ENCODE assay signal across 8 cellular contexts in the genomic region with DNA sequence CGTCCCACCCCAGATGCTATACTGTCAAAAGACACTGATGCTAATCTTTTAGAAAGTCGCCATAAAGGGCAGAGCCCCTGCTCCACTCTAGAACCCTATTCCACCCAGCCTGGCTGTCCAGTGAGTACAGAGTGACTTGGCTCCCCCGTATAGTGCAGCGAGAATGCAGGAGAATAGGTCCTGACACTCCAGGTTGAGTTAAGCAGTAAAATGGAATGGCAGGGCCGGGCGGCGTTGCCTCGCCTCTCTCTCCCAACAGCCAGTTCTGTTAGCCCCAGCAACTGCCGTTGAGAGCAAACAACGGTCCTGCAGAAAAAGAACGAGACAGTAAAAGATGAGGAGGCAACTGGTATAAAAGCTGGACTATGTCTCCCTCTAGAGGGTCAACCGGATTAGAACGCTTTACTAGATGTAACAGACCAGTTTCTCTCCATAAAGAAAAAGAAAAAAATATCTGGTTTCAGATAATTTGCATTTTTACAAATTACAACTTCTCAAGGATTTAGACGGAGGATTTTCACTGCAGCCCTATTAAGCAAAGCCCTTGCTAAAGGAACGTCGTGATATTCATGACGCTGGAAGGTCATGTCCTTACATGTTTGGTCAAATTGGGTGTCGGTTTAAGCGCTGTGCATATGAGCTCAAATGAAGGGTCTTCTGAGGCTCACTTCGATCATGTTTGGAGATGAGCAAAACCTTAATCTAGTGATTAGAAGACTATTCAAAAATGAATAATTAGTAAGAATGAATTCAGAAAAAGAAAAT.
DNase-seq lines count a peak whose midpoint lies in the region; ATAC-seq and TF ChIP-seq lines count a peak whose summit lies in the region.

No MANE protein-coding gene starts in this region.

- H3K27me3 ChIP-seq in ascending aorta = no peaks in the 10 kb centered on the region

- H3K36me3 ChIP-seq in ascending aorta = no peaks in the 10 kb centered on the region

- intact Hi-C loops in ascending aorta (cut with DNase I) = loop anchor here (1.0 to 10.0 kb wide), 3 partner anchors 70 to 656 kb away; no protein-coding TSS in a partner anchor

- ATAC-seq in HG02798 (IDR thresholded peaks at IDR 0.05; ENCODE audit: poor library complexity, unreplicated experiment) (peak; percentile 94), SK-N-SH treated with all-trans-retinoic acid at 6 μM for 48 hours (peak; percentile 98)

- DNase-seq in activated gamma-delta T cell treated with Interleukin-2 at 50 U/mL for 16 hours (peak; percentile 41), activated gamma-delta T cell (lab: John Stamatoyannopoulos, UW) (no peak), NCI-H1092 treated with DMSO at 0.1 percent for 48 hours (lab: John Stamatoyannopoulos, UW) (peak; percentile 67), ascending aorta (ENCODE audit: low spot score in 2 of 2) (peak in 1 of 2 donors; percentile 79), hepatic stellate cell (ENCODE audit: low spot score) (peak; percentile 72), pulmonary artery endothelial cell (ENCODE audit: low read depth, low spot score) (peak; percentile 40)

- peaks cover 8 to 14% of the 10 kb centered on the region in 2 donors for H3K4me1 ChIP-seq in ascending aorta

- H3K27ac ChIP-seq in ascending aorta = peak overlapping the region in 1 of 2 donors; percentile 28

- peak; percentile 51 to 78 (median 68) for TF ChIP-seq CTCF in ascending aorta (IDR thresholded peaks at IDR 0.05)

- H3K9me3 ChIP-seq in ascending aorta = no peaks in the 10 kb centered on the region

- peak overlapping the region; percentile 62 to 70 for H3K4me3 ChIP-seq in ascending aorta

TF ChIP-seq in SK-N-SH treated with all-trans-retinoic acid at 6 μM for 48 hours, 23 proteins besides CTCF, POLR2A, EP300 and RAD21:
- TF ChIP-seq, protein P1, sequence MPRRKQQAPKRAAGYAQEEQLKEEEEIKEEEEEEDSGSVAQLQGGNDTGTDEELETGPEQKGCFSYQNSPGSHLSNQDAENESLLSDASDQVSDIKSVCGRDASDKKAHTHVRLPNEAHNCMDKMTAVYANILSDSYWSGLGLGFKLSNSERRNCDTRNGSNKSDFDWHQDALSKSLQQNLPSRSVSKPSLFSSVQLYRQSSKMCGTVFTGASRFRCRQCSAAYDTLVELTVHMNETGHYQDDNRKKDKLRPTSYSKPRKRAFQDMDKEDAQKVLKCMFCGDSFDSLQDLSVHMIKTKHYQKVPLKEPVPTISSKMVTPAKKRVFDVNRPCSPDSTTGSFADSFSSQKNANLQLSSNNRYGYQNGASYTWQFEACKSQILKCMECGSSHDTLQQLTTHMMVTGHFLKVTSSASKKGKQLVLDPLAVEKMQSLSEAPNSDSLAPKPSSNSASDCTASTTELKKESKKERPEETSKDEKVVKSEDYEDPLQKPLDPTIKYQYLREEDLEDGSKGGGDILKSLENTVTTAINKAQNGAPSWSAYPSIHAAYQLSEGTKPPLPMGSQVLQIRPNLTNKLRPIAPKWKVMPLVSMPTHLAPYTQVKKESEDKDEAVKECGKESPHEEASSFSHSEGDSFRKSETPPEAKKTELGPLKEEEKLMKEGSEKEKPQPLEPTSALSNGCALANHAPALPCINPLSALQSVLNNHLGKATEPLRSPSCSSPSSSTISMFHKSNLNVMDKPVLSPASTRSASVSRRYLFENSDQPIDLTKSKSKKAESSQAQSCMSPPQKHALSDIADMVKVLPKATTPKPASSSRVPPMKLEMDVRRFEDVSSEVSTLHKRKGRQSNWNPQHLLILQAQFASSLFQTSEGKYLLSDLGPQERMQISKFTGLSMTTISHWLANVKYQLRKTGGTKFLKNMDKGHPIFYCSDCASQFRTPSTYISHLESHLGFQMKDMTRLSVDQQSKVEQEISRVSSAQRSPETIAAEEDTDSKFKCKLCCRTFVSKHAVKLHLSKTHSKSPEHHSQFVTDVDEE (CRISPR knock-in tag; IDR thresholded peaks at IDR 0.05) = no peak
- TF ChIP-seq PPARA (CRISPR knock-in tag; IDR thresholded peaks at IDR 0.05; ENCODE audit: borderline replicate concordance) (no peak), CSDC2 (CRISPR knock-in tag; IDR thresholded peaks at IDR 0.05) (no peak), TCF4 (CRISPR knock-in tag; IDR thresholded peaks at IDR 0.05; ENCODE audit: borderline replicate concordance) (no peak)
